35 cellular contexts compared by ENCODE assay signal in genomic region chr2:184504252-184504651, GRCh38.
"Had no signal": no experiment of that assay in that cellular context is flagged by ENCODE, and none has a peak within 500 bp of the region (broad histone marks: within the 10 kb centered on the region; RNA-seq: fewer than 3 reads in every experiment).

No MANE protein-coding gene starts in this region.

- H3K4me2 ChIP-seq: PC-9 had no signal

- H3K27ac Mint-ChIP-seq: activated CD4-positive, alpha-beta T cell treated with anti-CD3 and anti-CD28 coated beads, Interleukin-2, amount 10 ng/mL, durations not matched to agents 24 days and 14 days; activated CD8-positive, alpha-beta T cell treated with anti-CD3 and anti-CD28 coated beads for 36 hours; activated naive CD8-positive, alpha-beta T cell treated with anti-CD3 and anti-CD28 coated beads for 36 hours; activated T-cell treated with anti-CD3 and anti-CD28 coated beads, Interleukin-2, amount 50 U/mL, for 72 hours; activated T-helper 17 cell treated with anti-CD3 and anti-CD28 coated beads, Interleukin-2, amount 50 U/mL, for 72 hours had no signal

- ATAC-seq: activated CD8-positive, alpha-beta T cell treated with anti-CD3 and anti-CD28 coated beads for 36 hours; activated T-cell treated with anti-CD3 and anti-CD28 coated beads, Interleukin-2, amount 50 U/mL, for 72 hours; activated T-helper 17 cell treated with anti-CD3 and anti-CD28 coated beads, Interleukin-2, amount 50 U/mL, for 72 hours had no signal

- H3K9me3 ChIP-seq: ascending aorta, colonic mucosa had no signal

- H3K4me1 ChIP-seq: ascending aorta, colonic mucosa had no signal

- H3K36me3 ChIP-seq: ascending aorta, cardiac muscle cell, colonic mucosa, WERI-Rb-1 had no signal

- H3K4me3 Mint-ChIP-seq: activated CD4-positive, alpha-beta T cell treated with anti-CD3 and anti-CD28 coated beads, Interleukin-2, amount 10 ng/mL, durations not matched to agents 24 days and 14 days; activated CD8-positive, alpha-beta T cell treated with anti-CD3 and anti-CD28 coated beads for 36 hours; activated naive CD8-positive, alpha-beta T cell treated with anti-CD3 and anti-CD28 coated beads for 36 hours; activated T-cell treated with anti-CD3 and anti-CD28 coated beads, Interleukin-2, amount 50 U/mL, for 72 hours; activated T-helper 17 cell treated with anti-CD3 and anti-CD28 coated beads, Interleukin-2, amount 50 U/mL, for 72 hours; central memory CD8-positive, alpha-beta T cell had no signal

- DNase-seq: activated CD4-positive, alpha-beta T cell treated with anti-CD3 and anti-CD28 coated beads for 1 hour; activated CD4-positive, alpha-beta T cell treated with anti-CD3 and anti-CD28 coated beads, Interleukin-2, amount 10 ng/mL, durations not matched to agents 24 days and 14 days; activated CD4-positive, alpha-beta T cell treated with anti-CD3 and anti-CD28 coated beads, Interleukin-2, amount 50 U/mL, for 4 hours; activated CD4-positive, CD25-positive, alpha-beta regulatory T cell; activated CD8-positive, alpha-beta T cell treated with anti-CD3 and anti-CD28 coated beads for 36 hours; activated effector memory CD4-positive, alpha-beta T cell treated with anti-CD3 and anti-CD28 coated beads, Interleukin-2, amount 50 U/mL, for 16 hours; activated naive CD4-positive, alpha-beta T cell; activated naive CD4-positive, alpha-beta T cell treated with anti-CD3 and anti-CD28 coated beads, Interleukin-2, amount 50 U/mL, for 16 hours; activated naive CD8-positive, alpha-beta T cell treated with anti-CD3 and anti-CD28 coated beads for 36 hours; activated T-cell treated with anti-CD3 and anti-CD28 coated beads, Interleukin-2, amount 50 U/mL, for 1 hour; activated T-cell treated with anti-CD3 and anti-CD28 coated beads, Interleukin-2, amount 50 U/mL, for 72 hours; amniotic stem cell; colonic mucosa; Karpas-422; NCI-H1048; NCI-H1105 treated with DMSO at 0.1 percent for 48 hours; NCI-H1436; NCI-H1694; NCI-H1930; NCI-H2171 treated with DMSO at 0.1 percent for 48 hours; NCI-H226; NCI-H446 treated with DMSO at 0.1 percent for 48 hours; NCI-H524; NCI-H748 treated with DMSO at 0.1 percent for 48 hours; PC-9; Right ventricle myocardium superior; SW 1271; T-helper 1 cell; T-helper 2 cell; T-helper 9 cell; WERI-Rb-1 had no signal

- H3K27me3 Mint-ChIP-seq: activated CD4-positive, alpha-beta T cell treated with anti-CD3 and anti-CD28 coated beads, Interleukin-2, amount 10 ng/mL, durations not matched to agents 24 days and 14 days; activated CD8-positive, alpha-beta T cell treated with anti-CD3 and anti-CD28 coated beads for 36 hours; activated naive CD8-positive, alpha-beta T cell treated with anti-CD3 and anti-CD28 coated beads for 36 hours; activated T-helper 17 cell treated with anti-CD3 and anti-CD28 coated beads, Interleukin-2, amount 50 U/mL, for 72 hours; central memory CD8-positive, alpha-beta T cell had no signal

- H2AFZ ChIP-seq: PC-9 had no signal

- H3K36me3 Mint-ChIP-seq: activated naive CD8-positive, alpha-beta T cell treated with anti-CD3 and anti-CD28 coated beads for 36 hours had no signal

- H3K27me3 ChIP-seq: ascending aorta, cardiac muscle cell, colonic mucosa had no signal

- H3K27ac ChIP-seq: ascending aorta, cardiac muscle cell, colonic mucosa, PC-9, WERI-Rb-1 had no signal

- H3K4me1 Mint-ChIP-seq: activated CD4-positive, alpha-beta T cell treated with anti-CD3 and anti-CD28 coated beads, Interleukin-2, amount 10 ng/mL, durations not matched to agents 24 days and 14 days; activated naive CD8-positive, alpha-beta T cell treated with anti-CD3 and anti-CD28 coated beads for 36 hours; activated T-helper 17 cell treated with anti-CD3 and anti-CD28 coated beads, Interleukin-2, amount 50 U/mL, for 72 hours; central memory CD8-positive, alpha-beta T cell had no signal

- H3K9me3 Mint-ChIP-seq: activated CD4-positive, alpha-beta T cell treated with anti-CD3 and anti-CD28 coated beads, Interleukin-2, amount 10 ng/mL, durations not matched to agents 24 days and 14 days; activated CD8-positive, alpha-beta T cell treated with anti-CD3 and anti-CD28 coated beads for 36 hours; activated naive CD8-positive, alpha-beta T cell treated with anti-CD3 and anti-CD28 coated beads for 36 hours; activated T-cell treated with anti-CD3 and anti-CD28 coated beads, Interleukin-2, amount 50 U/mL, for 72 hours; activated T-helper 17 cell treated with anti-CD3 and anti-CD28 coated beads, Interleukin-2, amount 50 U/mL, for 72 hours; central memory CD8-positive, alpha-beta T cell had no signal

- H3K4me3 ChIP-seq: ascending aorta, cardiac muscle cell, colonic mucosa, PC-9 had no signal
